In genomic region chr13:114282143-114282685, GRCh38 we compare ENCODE assay signal across 1 cellular context.
TF ChIP-seq lines count a peak whose summit lies in the region.

No MANE protein-coding gene starts in this region.

TF ChIP-seq in HEK293, 187 proteins besides CTCF, POLR2A, EP300 and RAD21 (continued from another document and continues in another):
- TF ChIP-seq ZNF513 (tag by site-specific recombination; IDR thresholded peaks at IDR 0.05): no peak
- no peak for TF ChIP-seq KLF8 (tag by site-specific recombination; IDR thresholded peaks at IDR 0.05)
- no peak for TF ChIP-seq ZNF707 (tag by site-specific recombination; IDR thresholded peaks at IDR 0.05)
- TF ChIP-seq ZNF26 (tag by site-specific recombination; IDR thresholded peaks at IDR 0.05): no peak
- no peak for TF ChIP-seq ZNF311 (tag by site-specific recombination; IDR thresholded peaks at IDR 0.05; ENCODE audit: borderline replicate concordance)
- no peak for TF ChIP-seq ZNF114 (tag by site-specific recombination; IDR thresholded peaks at IDR 0.05)
- 0 out of 2 replicates have a peak, but pooled peaks have one; percentile 47 for TF ChIP-seq ZFP37 (tag by site-specific recombination; IDR thresholded peaks at IDR 0.05)
- no peak for TF ChIP-seq SCRT2 (tag by site-specific recombination; IDR thresholded peaks at IDR 0.05)
- TF ChIP-seq ZNF18 (tag by site-specific recombination; IDR thresholded peaks at IDR 0.05): no peak
- TF ChIP-seq ZNF747 (tag by site-specific recombination; IDR thresholded peaks at IDR 0.05): no peak
- no peak for TF ChIP-seq ZNF529 (tag by site-specific recombination; IDR thresholded peaks at IDR 0.05; ENCODE audit: insufficient replicate concordance)
- TF ChIP-seq ZNF645 (tag by site-specific recombination; IDR thresholded peaks at IDR 0.05): no peak
- no peak for TF ChIP-seq ZNF202 (tag by site-specific recombination; IDR thresholded peaks at IDR 0.05; ENCODE audit: borderline replicate concordance)
- no peak for TF ChIP-seq ZNF221 (tag by site-specific recombination; IDR thresholded peaks at IDR 0.05; ENCODE audit: borderline replicate concordance)
- TF ChIP-seq FEZF1 (tag by site-specific recombination; IDR thresholded peaks at IDR 0.05): 0 out of 2 replicates have a peak, but pooled peaks have one; percentile 48
- no peak for TF ChIP-seq ZBTB48 (tag by site-specific recombination; IDR thresholded peaks at IDR 0.05)
- no peak for TF ChIP-seq ELK4 (IDR thresholded peaks at IDR 0.05; ENCODE audit: borderline replicate concordance, low read depth, low read length)
- TF ChIP-seq ZNF366 (tag by site-specific recombination; conservative IDR thresholded peaks at IDR 0.05): no peak
- 0 out of 2 replicates have a peak, but pooled peaks have one; percentile 6 for TF ChIP-seq ZBTB11 (tag by site-specific recombination; conservative IDR thresholded peaks at IDR 0.05; ENCODE audit: low read depth)
- TF ChIP-seq ZNF626 (tag by site-specific recombination; IDR thresholded peaks at IDR 0.05): no peak
- no peak for TF ChIP-seq ZNF514 (tag by site-specific recombination; IDR thresholded peaks at IDR 0.05)
- TF ChIP-seq BCL11B (tag by site-specific recombination; IDR thresholded peaks at IDR 0.05; ENCODE audit: low read depth): no peak
- no peak for TF ChIP-seq INSM2 (tag by site-specific recombination; IDR thresholded peaks at IDR 0.05)
- no peak for TF ChIP-seq ZNF324 (tag by site-specific recombination; IDR thresholded peaks at IDR 0.05)
- TF ChIP-seq SCRT1 (tag by site-specific recombination; IDR thresholded peaks at IDR 0.05; ENCODE audit: borderline replicate concordance): no peak
- TF ChIP-seq ZNF10 (tag by site-specific recombination; IDR thresholded peaks at IDR 0.05): no peak
- no peak for TF ChIP-seq WT1 (tag by site-specific recombination; IDR thresholded peaks at IDR 0.05)
- TF ChIP-seq ZNF175 (tag by site-specific recombination; IDR thresholded peaks at IDR 0.05): no peak
- 0 out of 2 replicates have a peak, but pooled peaks have one; percentile 28 for TF ChIP-seq ZNF394 (tag by site-specific recombination; IDR thresholded peaks at IDR 0.05; ENCODE audit: borderline replicate concordance)
- no peak for TF ChIP-seq ZNF184 (tag by site-specific recombination; IDR thresholded peaks at IDR 0.05)
- TF ChIP-seq ZBTB6 (tag by site-specific recombination; IDR thresholded peaks at IDR 0.05): no peak
- no peak for TF ChIP-seq ZNF555 (tag by site-specific recombination; conservative IDR thresholded peaks at IDR 0.05)
- TF ChIP-seq ZNF510 (tag by site-specific recombination; IDR thresholded peaks at IDR 0.05; ENCODE audit: insufficient replicate concordance): no peak
- TF ChIP-seq ZNF169 (tag by site-specific recombination; IDR thresholded peaks at IDR 0.05): no peak
- no peak for TF ChIP-seq ZNF280C (tag by site-specific recombination; IDR thresholded peaks at IDR 0.05)
- no peak for TF ChIP-seq ZSCAN5A (tag by site-specific recombination; IDR thresholded peaks at IDR 0.05)
- TF ChIP-seq KLF17 (tag by site-specific recombination; IDR thresholded peaks at IDR 0.05): no peak
- no peak for TF ChIP-seq ZNF274 (IDR thresholded peaks at IDR 0.05; ENCODE audit: low read length)
- TF ChIP-seq ZNF274 (tag by site-specific recombination; IDR thresholded peaks at IDR 0.05; ENCODE audit: borderline replicate concordance): no peak
- no peak for TF ChIP-seq ZSCAN18 (tag by site-specific recombination; IDR thresholded peaks at IDR 0.05)
- no peak for TF ChIP-seq ZNF610 (tag by site-specific recombination; IDR thresholded peaks at IDR 0.05; ENCODE audit: borderline replicate concordance)
- no peak for TF ChIP-seq ZNF677 (tag by site-specific recombination; IDR thresholded peaks at IDR 0.05)
